ENCODE assay signal across 19 cellular contexts in genomic region chr10:12589789-12590188, GRCh38.
A peak's percentile ranks its signal among the peaks of the same experiment; 100 is the strongest.
DNase-seq lines count a peak whose midpoint lies in the region; ATAC-seq and TF ChIP-seq lines count a peak whose summit lies in the region.
"Had no signal": no experiment of that assay in that cellular context is flagged by ENCODE, and none has a peak within 500 bp of the region (broad histone marks: within the 10 kb centered on the region; RNA-seq: fewer than 3 reads in every experiment).

No MANE protein-coding gene starts in this region.

- in situ Hi-C loops in G401 (cut with HindIII; ENCODE audit: low sequenced_read_pairs) = no loop called here

- TF ChIP-seq CTCF in nephron (IDR thresholded peaks at IDR 0.05; ENCODE audit: unreplicated experiment in 3 of 3) = no peak

- peak overlapping the region; percentile 27 to 84 (median 57) for H3K27ac Mint-ChIP-seq in nephron
- H3K27ac Mint-ChIP-seq: activated CD8-positive, alpha-beta T cell treated with anti-CD3 and anti-CD28 coated beads, Interleukin-2, amount 10 ng/mL, durations not matched to agents 7 days and 5 days; activated naive CD8-positive, alpha-beta T cell treated with anti-CD3 and anti-CD28 coated beads, Interleukin-2, amount 10 ng/mL, durations not matched to agents 7 days and 5 days; stimulated activated naive B cell treated with anti-CD40 and anti-IgM and Interleukin-4, amounts not matched to agents 10 μg/mL and 1 μg/mL and 100 μg/mL, for 72 hours had no signal

- H3K27me3 Mint-ChIP-seq in nephron (ENCODE audit: low read depth) = no peaks in the 10 kb centered on the region
- H3K27me3 Mint-ChIP-seq: activated naive CD8-positive, alpha-beta T cell treated with anti-CD3 and anti-CD28 coated beads, Interleukin-2, amount 10 ng/mL, durations not matched to agents 7 days and 5 days; stimulated activated naive B cell treated with anti-CD40 and anti-IgM and Interleukin-4, amounts not matched to agents 10 μg/mL and 1 μg/mL and 100 μg/mL, for 72 hours had no signal

- H3K36me3 Mint-ChIP-seq in nephron (ENCODE audit: low read depth) = no peaks in the 10 kb centered on the region

- no peak overlapping the region for H3K4me3 Mint-ChIP-seq in nephron
- H3K4me3 Mint-ChIP-seq: activated CD8-positive, alpha-beta T cell treated with anti-CD3 and anti-CD28 coated beads, Interleukin-2, amount 10 ng/mL, durations not matched to agents 7 days and 5 days; activated naive CD8-positive, alpha-beta T cell treated with anti-CD3 and anti-CD28 coated beads, Interleukin-2, amount 10 ng/mL, durations not matched to agents 7 days and 5 days; stimulated activated naive B cell treated with anti-CD40 and anti-IgM and Interleukin-4, amounts not matched to agents 10 μg/mL and 1 μg/mL and 100 μg/mL, for 72 hours had no signal

- H3K4me1 Mint-ChIP-seq in nephron = peaks cover 43% of the 10 kb centered on the region

- DNase-seq in NCI-H1092 treated with DMSO at 0.1 percent for 48 hours (lab: John Stamatoyannopoulos, UW) = peak; percentile 23
- no peak for DNase-seq in NCI-H1092 (lab: John Stamatoyannopoulos, UW)
- DNase-seq in G401 (ENCODE audit: low spot score) = peak; percentile 66
- DNase-seq in astrocyte of the hippocampus (ENCODE audit: low read depth, low spot score) = peak; percentile 18
- DNase-seq in NCI-H187 (lab: John Stamatoyannopoulos, UW) = no peak
- DNase-seq in dedifferentiated amniotic fluid mesenchymal stem cell (ENCODE audit: extremely low spot score) = no peak
- DNase-seq: 8988T; activated CD4-positive, alpha-beta T cell treated with anti-CD3 and anti-CD28 coated beads for 1 hour; activated CD8-positive, alpha-beta T cell treated with anti-CD3 and anti-CD28 coated beads, Interleukin-2, amount 10 ng/mL, durations not matched to agents 7 days and 5 days; activated effector memory CD4-positive, alpha-beta T cell treated with Interleukin-2 at 50 U/mL for 16 hours; activated naive CD8-positive, alpha-beta T cell treated with anti-CD3 and anti-CD28 coated beads, Interleukin-2, amount 10 ng/mL, durations not matched to agents 7 days and 5 days; activated T-cell treated with anti-CD3 and anti-CD28 coated beads for 4 hours; central memory CD4-positive, alpha-beta T cell; dermis blood vessel endothelial cell; esophagus squamous epithelium; gastrocnemius medialis; stimulated activated naive B cell treated with anti-CD40 and anti-IgM and Interleukin-4, amounts not matched to agents 10 μg/mL and 1 μg/mL and 100 μg/mL, for 72 hours had no signal

- no peak for ATAC-seq in activated CD4-positive, CD25-positive, alpha-beta regulatory T cell treated with anti-CD3 and anti-CD28 coated beads, Interleukin-2, amount 50 U/mL, for 24 hours
- ATAC-seq: activated CD8-positive, alpha-beta T cell treated with anti-CD3 and anti-CD28 coated beads, Interleukin-2, amount 10 ng/mL, durations not matched to agents 7 days and 5 days; gastrocnemius medialis; stimulated activated naive B cell treated with anti-CD40 and anti-IgM and Interleukin-4, amounts not matched to agents 10 μg/mL and 1 μg/mL and 100 μg/mL, for 72 hours had no signal

- peaks cover 5% of the 10 kb centered on the region for H3K9me3 Mint-ChIP-seq in nephron

Comparison
In these comparisons a context has a peak if more than half of its experiments do, and no peak if none do; other contexts are left out.
1. DNase-seq: peak in NCI-H1092 treated with DMSO at 0.1 percent for 48 hours (single experiment), G401 (single experiment) and astrocyte of the hippocampus (single experiment); none in NCI-H1092 (single experiment), NCI-H187 (0 of 2) and dedifferentiated amniotic fluid mesenchymal stem cell (single experiment).